In genomic region chrX:154043003-154043402, GRCh38 we compare ENCODE assay signal across 17 cellular contexts. TPM values are rescaled to one million over a fixed set of nuclear protein-coding genes. Genes with fewer than 3 reads are reported as not detected.
A peak's percentile ranks its signal among the peaks of the same experiment; 100 is the strongest.
DNase-seq lines count a peak whose midpoint lies in the region; ATAC-seq and TF ChIP-seq lines count a peak whose summit lies in the region.
"Had no signal": no experiment of that assay in that cellular context is flagged by ENCODE, and none has a peak within 500 bp of the region (broad histone marks: within the 10 kb centered on the region; RNA-seq: fewer than 3 reads in every experiment).

No MANE protein-coding gene starts in this region.

- no peak overlapping the region for H3K27ac Mint-ChIP-seq in progenitor cell of endocrine pancreas
- peak overlapping the region in 1 of 10 donors; percentile 81 for H3K27ac Mint-ChIP-seq in naive thymus-derived CD8-positive, alpha-beta T cell
- H3K27ac Mint-ChIP-seq: memory B cell had no signal

- peaks cover 44% of the 10 kb centered on the region; the same call in 1 of the 2 replicates for H3K79me2 ChIP-seq in SK-N-SH (ENCODE audit: insufficient read depth)

- no peak overlapping the region for H3K9ac ChIP-seq in SK-N-SH

- 45% methylated on average over 3 of the region's 3 CpGs for WGBS in SK-N-SH (ENCODE audit: low lambda C conversion rate)

- TF ChIP-seq CTCF in SK-N-SH (IDR thresholded peaks at IDR 0.05) (no peak), VCaP (conservative IDR thresholded peaks at IDR 0.05) (no peak), fibroblast of villous mesenchyme (IDR thresholded peaks at IDR 0.05; ENCODE audit: insufficient read depth, low read depth, low read length) (no peak), progenitor cell of endocrine pancreas (IDR thresholded peaks at IDR 0.05; ENCODE audit: unreplicated experiment) (no peak)

- ATAC-seq in SK-N-SH treated with all-trans-retinoic acid at 6 μM for 48 hours = no peak; the same call in 2 of the 3 replicates
- no peak for ATAC-seq in naive thymus-derived CD8-positive, alpha-beta T cell
- ATAC-seq: activated CD4-positive, CD25-positive, alpha-beta regulatory T cell treated with anti-CD3 and anti-CD28 coated beads, Interleukin-2, amount 50 U/mL, for 24 hours; stimulated activated naive CD8-positive, alpha-beta T cell treated with anti-CD3 and anti-CD28 coated beads, Interleukin-15, Interleukin-2, amounts not matched to agents 100 U/mL and 50 U/mL, for 24 hours had no signal

- DNase-seq in SK-N-SH = no peak
- peak; percentile 88 for DNase-seq in fibroblast of villous mesenchyme (ENCODE audit: low read depth)
- DNase-seq in stromal cell of bone marrow (ENCODE audit: low read depth) = peak; percentile 50
- DNase-seq in progenitor cell of endocrine pancreas (ENCODE audit: low spot score, unreplicated experiment) = no peak
- no peak for DNase-seq in naive thymus-derived CD8-positive, alpha-beta T cell
- no peak for DNase-seq in NCI-H524 treated with DMSO at 0.1 percent for 48 hours (lab: John Stamatoyannopoulos, UW)
- DNase-seq: activated T-cell treated with anti-CD3 and anti-CD28 coated beads, Interleukin-2, amount 50 U/mL, for 1 hour; DMS153; glutamatergic neuron; NCI-H446 treated with DMSO at 0.1 percent for 48 hours; SJCRH30; stimulated activated naive CD8-positive, alpha-beta T cell treated with anti-CD3 and anti-CD28 coated beads, Interleukin-15, Interleukin-2, amounts not matched to agents 100 U/mL and 50 U/mL, for 24 hours had no signal

- H3K4me3 ChIP-seq in SK-N-SH (ENCODE audit: low read depth in 2 of 2, low read length in 1 of 2) (no peak overlapping the region), fibroblast of villous mesenchyme (ENCODE audit: low read depth, low read length) (no peak overlapping the region)
- H3K4me3 ChIP-seq: ovary, SJCRH30 had no signal

- H3K27ac ChIP-seq in SK-N-SH (ENCODE audit: low read depth in 2 of 2, low read length in 1 of 2) (peak overlapping the region; percentile 21 to 35; a peak in 2 of 4 replicates), VCaP (peak overlapping the region; percentile 95)
- H3K27ac ChIP-seq: ovary, SJCRH30 had no signal

- peak in 1 of 2 experiments; percentile 26; a peak in 1 of 4 replicates for TF ChIP-seq EP300 in SK-N-SH (IDR thresholded peaks at IDR 0.05; ENCODE audit: borderline replicate concordance in 1 of 2, low read depth in 1 of 2, low read length in 1 of 2)

- POLR2A ChIA-PET in SK-N-SH (lab: Yijun Ruan, JAX) = no interaction called here
- POLR2A ChIA-PET in naive thymus-derived CD8-positive, alpha-beta T cell (lab: Charles Lee) = no interaction called here

- H3K4me2 ChIP-seq in SK-N-SH = no peak overlapping the region

- peaks cover 18% of the 10 kb centered on the region for H3K9me3 Mint-ChIP-seq in progenitor cell of endocrine pancreas (ENCODE audit: low read depth)
- no peaks in the 10 kb centered on the region for H3K9me3 Mint-ChIP-seq in naive thymus-derived CD8-positive, alpha-beta T cell
- H3K9me3 Mint-ChIP-seq: memory B cell had no signal

- no peaks in the 10 kb centered on the region for H3K27me3 Mint-ChIP-seq in progenitor cell of endocrine pancreas
- H3K27me3 Mint-ChIP-seq in naive thymus-derived CD8-positive, alpha-beta T cell = no peaks in the 10 kb centered on the region
- H3K27me3 Mint-ChIP-seq: memory B cell had no signal

- TF ChIP-seq RAD21 in SK-N-SH (IDR thresholded peaks at IDR 0.05; ENCODE audit: low read length) = no peak

- no peak overlapping the region for H3K4me3 Mint-ChIP-seq in progenitor cell of endocrine pancreas (ENCODE audit: low read depth)
- no peak overlapping the region for H3K4me3 Mint-ChIP-seq in naive thymus-derived CD8-positive, alpha-beta T cell
- H3K4me3 Mint-ChIP-seq: memory B cell had no signal

- CTCF ChIA-PET in SK-N-SH (lab: Yijun Ruan, JAX) = interaction anchor here (2.6 kb wide), 1 partner anchor 30 kb away, joined by 14 read pairs; no protein-coding TSS in a partner anchor

- peaks cover 20% of the 10 kb centered on the region for H3F3A ChIP-seq in SK-N-SH (replicated peaks; ENCODE audit: insufficient read depth)

- no peaks in the 10 kb centered on the region for H3K9me3 ChIP-seq in SK-N-SH
- H3K9me3 ChIP-seq: ovary, SJCRH30 had no signal

- peaks cover 22% of the 10 kb centered on the region for H4K20me1 ChIP-seq in SK-N-SH (ENCODE audit: insufficient read depth)

- H3K27me3 ChIP-seq in SK-N-SH (ENCODE audit: insufficient read depth) = no peaks in the 10 kb centered on the region; the same call in 1 of the 2 replicates
- H3K27me3 ChIP-seq: ovary, SJCRH30 had no signal

- peaks cover 17 to 21% of the 10 kb centered on the region in 2 experiments; a peak in 3 of 4 replicates for H3K4me1 ChIP-seq in SK-N-SH (ENCODE audit: control insufficient read depth in 1 of 2, insufficient read depth in 2 of 2, low read depth in 1 of 2, low read length in 1 of 2)
- H3K4me1 ChIP-seq: SJCRH30 had no signal

- peaks cover 9% of the 10 kb centered on the region for H3K36me3 Mint-ChIP-seq in progenitor cell of endocrine pancreas (ENCODE audit: insufficient read depth)
- H3K36me3 Mint-ChIP-seq in naive thymus-derived CD8-positive, alpha-beta T cell = peaks cover under 1 to 52% (median 4%) of the 10 kb centered on the region in 3 donors

- no peak overlapping the region for H2AFZ ChIP-seq in SK-N-SH (ENCODE audit: low read depth)

- peaks cover 14% of the 10 kb centered on the region for H3K4me1 Mint-ChIP-seq in progenitor cell of endocrine pancreas (ENCODE audit: low read depth)
- peaks cover 16 to 48% (median 45%) of the 10 kb centered on the region in 4 donors for H3K4me1 Mint-ChIP-seq in naive thymus-derived CD8-positive, alpha-beta T cell

- no peaks in the 10 kb centered on the region for H3K36me3 ChIP-seq in SK-N-SH (replicated peaks in 1 of 2; ENCODE audit: control insufficient read depth in 1 of 2, insufficient read depth in 2 of 2, low read length in 1 of 2)
- H3K36me3 ChIP-seq: ovary, SJCRH30 had no signal

- no peaks in the 10 kb centered on the region for H3K9me2 ChIP-seq in SK-N-SH

TF ChIP-seq in SK-N-SH, 30 proteins besides CTCF, POLR2A, EP300 and RAD21:
- TF ChIP-seq GATA2 (CRISPR knock-in tag; IDR thresholded peaks at IDR 0.05) (no peak), MXI1 (IDR thresholded peaks at IDR 0.05; ENCODE audit: low read depth, low read length) (0 out of 2 replicates have a peak, but pooled peaks have one; percentile 3), RFX5 (IDR thresholded peaks at IDR 0.05; ENCODE audit: low read length) (peak; percentile 56; the same call in 1 of the 2 replicates), POLR2AphosphoS5 (IDR thresholded peaks at IDR 0.05; ENCODE audit: low read depth, low read length) (no peak)

TF ChIP-seq in SK-N-SH treated with all-trans-retinoic acid at 6 μM for 48 hours, 23 proteins besides CTCF, POLR2A, EP300 and RAD21:
- TF ChIP-seq ZC3H10 (CRISPR knock-in tag; IDR thresholded peaks at IDR 0.05) = no peak

RNA-seq across cellular contexts. Expression of gene IRAK1, which starts 23.3 kb away (rescaled TPM):
- polyA plus RNA-seq in SK-N-SH (2012; rRNA removed) = 66.1 and 68.5 TPM in 2 replicates
- polyA plus RNA-seq in SK-N-SH (2012; cell fraction: cytosol; rRNA removed) = 41.1 and 61.6 TPM in 2 replicates
- 108 and 160 TPM in 2 replicates for polyA plus RNA-seq in SK-N-SH (2012; cell fraction: nucleus; rRNA removed)
- total RNA-seq in fibroblast of villous mesenchyme (62.6 and 102 TPM in 2 replicates), progenitor cell of endocrine pancreas (95.8 and 96.9 TPM in 2 replicates)
- total RNA-seq in naive thymus-derived CD8-positive, alpha-beta T cell = 10 to 100 TPM; 68.8 to 76.6 TPM
- 10 to 100 TPM; 23.9 to 44.7 (median 27.8) TPM for polyA plus RNA-seq in naive thymus-derived CD8-positive, alpha-beta T cell

RNA-seq across cellular contexts. Expression of gene MECP2, which starts 54.5 kb away (rescaled TPM):
- polyA plus RNA-seq in SK-N-SH (2012; rRNA removed) = 7.0 and 8.2 TPM in 2 replicates
- 5.6 and 6.9 TPM in 2 replicates for polyA plus RNA-seq in SK-N-SH (2012; cell fraction: cytosol; rRNA removed)
- polyA plus RNA-seq in SK-N-SH (2012; cell fraction: nucleus; rRNA removed) = 16.6 and 16.8 TPM in 2 replicates
- 25.1 and 28.5 TPM in 2 replicates for total RNA-seq in fibroblast of villous mesenchyme
- total RNA-seq in progenitor cell of endocrine pancreas = 40.6 and 47.6 TPM in 2 replicates
- 10 to 100 TPM; 87.7 to 88.3 TPM for total RNA-seq in naive thymus-derived CD8-positive, alpha-beta T cell
- 10 to 100 TPM; 12.0 to 22.2 (median 12.2) TPM for polyA plus RNA-seq in naive thymus-derived CD8-positive, alpha-beta T cell

Comparison
In these comparisons a context has a peak if more than half of its experiments do, and no peak if none do; other contexts are left out.
1. DNase-seq: peak in fibroblast of villous mesenchyme (single experiment) and stromal cell of bone marrow (single experiment); none in SK-N-SH (single experiment), progenitor cell of endocrine pancreas (single experiment), naive thymus-derived CD8-positive, alpha-beta T cell (0 of 10) and NCI-H524 treated with DMSO at 0.1 percent for 48 hours (single experiment).